In the genomic region with DNA sequence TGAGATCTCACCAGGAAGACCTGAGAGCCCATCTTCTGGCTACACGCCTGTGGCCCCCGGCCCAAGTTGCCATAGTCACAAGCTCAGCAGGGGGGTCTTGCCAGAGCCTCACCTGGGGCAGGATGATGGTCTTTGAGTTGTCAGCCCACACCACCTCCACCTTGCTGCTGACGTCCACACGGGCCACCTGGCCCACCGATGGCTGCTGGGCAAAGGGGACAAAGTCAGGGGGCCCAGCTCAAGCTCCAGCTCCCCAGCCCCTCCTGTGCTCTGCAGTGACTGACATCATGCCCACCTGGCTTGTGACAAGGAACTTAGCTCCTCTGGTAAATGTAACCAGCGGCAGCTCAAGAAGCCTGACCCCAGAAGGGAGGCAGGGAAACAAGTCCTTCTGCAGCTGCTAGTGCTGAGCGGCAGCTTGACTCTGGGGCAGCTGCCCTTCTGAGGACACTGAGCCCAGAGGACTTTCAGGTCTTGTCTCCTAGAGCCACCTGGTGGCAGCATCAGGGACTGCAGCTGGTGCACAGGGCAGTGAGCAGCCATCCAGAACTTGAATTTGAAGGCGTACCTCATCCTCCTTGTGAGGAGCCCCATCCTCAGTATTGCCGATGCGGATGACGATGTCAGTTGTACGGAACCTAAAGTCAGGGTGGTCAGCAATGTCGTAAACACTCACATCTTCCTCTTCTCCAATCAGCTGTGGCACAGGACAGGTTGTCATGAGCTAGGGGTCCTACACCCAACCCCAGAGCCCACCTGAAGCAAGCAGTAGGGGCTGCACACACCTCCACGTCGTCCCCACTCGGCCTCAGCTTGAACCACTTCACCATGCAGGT, we compare ENCODE assay signal across 8 cellular contexts. TPM values are rescaled to one million over a fixed set of nuclear protein-coding genes. Genes with fewer than 3 reads are reported as not detected.
DNase-seq lines count a peak whose midpoint lies in the region; ATAC-seq, FAIRE-seq and TF ChIP-seq lines count a peak whose summit lies in the region.

No MANE protein-coding gene starts in this region.

- no peaks in the 10 kb centered on the region for H3K79me2 ChIP-seq in keratinocyte (ENCODE audit: control insufficient read depth, insufficient read depth, low read length)

- DNase-seq in 8988T (peak; percentile 61), NCI-H2196 (lab: John Stamatoyannopoulos, UW; ENCODE audit: unreplicated experiment) (peak; percentile 97), WERI-Rb-1 (peak; percentile 95), T47D (ENCODE audit: low read depth in 1 of 2, low spot score in 1 of 2) (peak; percentile 93 to 96), keratinocyte (ENCODE audit: low read depth, low spot score) (peak; percentile 45)
- peak; percentile 73 to 86 (median 78) for DNase-seq in stimulated activated CD4-positive, alpha-beta T cell treated with anti-CD3 and anti-CD28 coated beads, Interleukin-1b, Interleukin-23, amount 100 ng/mL, for 24 hours (ENCODE audit: low read depth in 4 of 4, low spot score in 1 of 4)

- H3K4me2 ChIP-seq in keratinocyte (ENCODE audit: control insufficient read depth, extremely low read depth, insufficient read depth, low read depth, low read length), result no peak overlapping the region

- no peaks in the 10 kb centered on the region for H3K9me1 ChIP-seq in keratinocyte (ENCODE audit: control insufficient read depth, extremely low read depth, insufficient read depth, low read length)

- H3K36me3 ChIP-seq in WERI-Rb-1, result peaks cover 97% of the 10 kb centered on the region
- peaks cover 45 to 49% of the 10 kb centered on the region in 2 experiments for H3K36me3 ChIP-seq in keratinocyte (ENCODE audit: control insufficient read depth in 2 of 2, extremely low read depth in 1 of 2, insufficient read depth in 2 of 2, low read length in 2 of 2)

- no peaks in the 10 kb centered on the region for H3K27me3 ChIP-seq in WERI-Rb-1 (ENCODE audit: insufficient read depth, low read depth, severe bottlenecking)
- H3K27me3 ChIP-seq in keratinocyte (ENCODE audit: control insufficient read depth, extremely low read depth, insufficient read depth, low read length), result no peaks in the 10 kb centered on the region

- H3K9ac ChIP-seq in keratinocyte (ENCODE audit: control insufficient read depth, extremely low read depth, insufficient read depth, low read length), result no peak overlapping the region

- peak; percentile 92 for FAIRE-seq in keratinocyte (lab: Jason Lieb, UNC)

- TF ChIP-seq CTCF in WERI-Rb-1 (IDR thresholded peaks at IDR 0.05; ENCODE audit: low read depth, low read length), result peak; percentile 99
- TF ChIP-seq CTCF in keratinocyte (optimal IDR thresholded peaks at IDR 0.05 in 1 of 3, IDR thresholded peaks at IDR 0.05 in 1 of 3, conservative IDR thresholded peaks at IDR 0.05 in 1 of 3; ENCODE audit: extremely low read depth in 1 of 3, insufficient read depth in 2 of 3, low read length in 3 of 3), result peak; percentile 94 to 99 (median 96)

- dilution Hi-C loops in keratinocyte (cut with MboI; ENCODE audit: extremely low pct_ligation_motif_present, low sequenced_read_pairs), result no loop called here

- no peak overlapping the region for H2AFZ ChIP-seq in keratinocyte (ENCODE audit: control insufficient read depth, low read length)

- in situ Hi-C loops in T47D (cut with HindIII; ENCODE audit: low pct_unique_long_range_greater_than_20kb, low sequenced_read_pairs), result no loop called here

- peaks cover 3% of the 10 kb centered on the region for H3K4me1 ChIP-seq in keratinocyte (ENCODE audit: control insufficient read depth, extremely low read depth, insufficient read depth, low read length)

- H4K20me1 ChIP-seq in keratinocyte (ENCODE audit: control insufficient read depth, extremely low read depth, insufficient read depth, low read length), result no peaks in the 10 kb centered on the region

- H3K4me3 ChIP-seq in WERI-Rb-1 (ENCODE audit: low read depth, low read length), result no peak overlapping the region
- H3K4me3 ChIP-seq in keratinocyte (ENCODE audit: control insufficient read depth in 2 of 3, extremely low read depth in 1 of 3, insufficient read depth in 2 of 3, low read depth in 1 of 3, low read length in 3 of 3), result no peak overlapping the region

- peak; percentile 56 for ATAC-seq in GM18502 (IDR thresholded peaks at IDR 0.05; ENCODE audit: poor library complexity, unreplicated experiment)
- ATAC-seq in GM18909 (IDR thresholded peaks at IDR 0.05; ENCODE audit: poor library complexity, unreplicated experiment), result no peak

- H3K9me3 ChIP-seq in WERI-Rb-1 (ENCODE audit: severe bottlenecking) (no peaks in the 10 kb centered on the region), keratinocyte (ENCODE audit: control insufficient read depth, low read depth, low read length) (no peaks in the 10 kb centered on the region)

- H3K27ac ChIP-seq in WERI-Rb-1 (no peak overlapping the region; the same call in 1 of the 2 replicates), keratinocyte (ENCODE audit: control insufficient read depth, insufficient read depth, low read length) (no peak overlapping the region)

RNA-seq across cellular contexts. Expression of gene SPHK1, which starts 13.5 kb away (rescaled TPM):
- 50.2 to 113 TPM (median 84.7 TPM) in 3 replicates for polyA plus RNA-seq in keratinocyte
- polyA plus RNA-seq in keratinocyte (2011; ENCODE audit: low read depth), result 4.9 TPM
- polyA plus RNA-seq in keratinocyte (2011; cell fraction: cytosol; rRNA removed), result 41.7 and 116 TPM in 2 replicates
- 179 and 247 TPM in 2 replicates for polyA plus RNA-seq in keratinocyte (2011; cell fraction: nucleus; rRNA removed)
- polyA plus RNA-seq in keratinocyte (2012; ENCODE audit: low replicate concordance), result 23.9 and 135 TPM in 2 replicates
- polyA minus RNA-seq in keratinocyte, result 27.7 to 97.1 TPM (median 35.6 TPM) in 3 replicates
- 66.0 TPM for polyA minus RNA-seq in keratinocyte (2011; cell fraction: cytosol; rRNA and poly(A)+ RNA removed)
- 47.3 and 50.2 TPM in 2 replicates for polyA minus RNA-seq in keratinocyte (2011; cell fraction: nucleus; rRNA and poly(A)+ RNA removed)

RNA-seq across cellular contexts. Expression of gene PRPSAP1, which starts 44.2 kb away (rescaled TPM):
- polyA plus RNA-seq in keratinocyte, result 41.7 to 76.4 TPM (median 51.4 TPM) in 3 replicates
- polyA plus RNA-seq in keratinocyte (2011; ENCODE audit: low read depth), result 10.8 TPM
- polyA plus RNA-seq in keratinocyte (2011; cell fraction: cytosol; rRNA removed), result 44.7 and 45.1 TPM in 2 replicates
- 82.7 and 84.6 TPM in 2 replicates for polyA plus RNA-seq in keratinocyte (2011; cell fraction: nucleus; rRNA removed)
- 29.8 and 39.2 TPM in 2 replicates for polyA plus RNA-seq in keratinocyte (2012; ENCODE audit: low replicate concordance)
- 26.4 to 62.1 TPM (median 61.3 TPM) in 3 replicates for polyA minus RNA-seq in keratinocyte
- polyA minus RNA-seq in keratinocyte (2011; cell fraction: cytosol; rRNA and poly(A)+ RNA removed), result 37.6 TPM
- 30.5 and 58.3 TPM in 2 replicates for polyA minus RNA-seq in keratinocyte (2011; cell fraction: nucleus; rRNA and poly(A)+ RNA removed)

RNA-seq across cellular contexts. Expression of gene UBE2O, which starts 55.0 kb away (rescaled TPM):
- 8.9 to 12.3 TPM (median 10.9 TPM) in 3 replicates for polyA plus RNA-seq in keratinocyte
- polyA plus RNA-seq in keratinocyte (2011; ENCODE audit: low read depth), result 10.9 TPM
- 6.0 and 6.6 TPM in 2 replicates for polyA plus RNA-seq in keratinocyte (2011; cell fraction: cytosol; rRNA removed)
- 31.8 and 35.9 TPM in 2 replicates for polyA plus RNA-seq in keratinocyte (2011; cell fraction: nucleus; rRNA removed)
- 12.5 and 17.3 TPM in 2 replicates for polyA plus RNA-seq in keratinocyte (2012; ENCODE audit: low replicate concordance)
- 42.0 to 78.1 TPM (median 54.8 TPM) in 3 replicates for polyA minus RNA-seq in keratinocyte
- 12.1 TPM for polyA minus RNA-seq in keratinocyte (2011; cell fraction: cytosol; rRNA and poly(A)+ RNA removed)
- 23.6 and 40.3 TPM in 2 replicates for polyA minus RNA-seq in keratinocyte (2011; cell fraction: nucleus; rRNA and poly(A)+ RNA removed)

Comparison
In these comparisons a context has a peak if more than half of its experiments do, and no peak if none do; other contexts are left out.
1. DNase-seq: peak in every context shown above with its lines; median percentile 97 in NCI-H2196; 95 in WERI-Rb-1; 94 in T47D; 78 in stimulated activated CD4-positive, alpha-beta T cell treated with anti-CD3 and anti-CD28 coated beads, Interleukin-1b, Interleukin-23, amount 100 ng/mL, for 24 hours; 61 in 8988T; 45 in keratinocyte.